In the genomic region with DNA sequence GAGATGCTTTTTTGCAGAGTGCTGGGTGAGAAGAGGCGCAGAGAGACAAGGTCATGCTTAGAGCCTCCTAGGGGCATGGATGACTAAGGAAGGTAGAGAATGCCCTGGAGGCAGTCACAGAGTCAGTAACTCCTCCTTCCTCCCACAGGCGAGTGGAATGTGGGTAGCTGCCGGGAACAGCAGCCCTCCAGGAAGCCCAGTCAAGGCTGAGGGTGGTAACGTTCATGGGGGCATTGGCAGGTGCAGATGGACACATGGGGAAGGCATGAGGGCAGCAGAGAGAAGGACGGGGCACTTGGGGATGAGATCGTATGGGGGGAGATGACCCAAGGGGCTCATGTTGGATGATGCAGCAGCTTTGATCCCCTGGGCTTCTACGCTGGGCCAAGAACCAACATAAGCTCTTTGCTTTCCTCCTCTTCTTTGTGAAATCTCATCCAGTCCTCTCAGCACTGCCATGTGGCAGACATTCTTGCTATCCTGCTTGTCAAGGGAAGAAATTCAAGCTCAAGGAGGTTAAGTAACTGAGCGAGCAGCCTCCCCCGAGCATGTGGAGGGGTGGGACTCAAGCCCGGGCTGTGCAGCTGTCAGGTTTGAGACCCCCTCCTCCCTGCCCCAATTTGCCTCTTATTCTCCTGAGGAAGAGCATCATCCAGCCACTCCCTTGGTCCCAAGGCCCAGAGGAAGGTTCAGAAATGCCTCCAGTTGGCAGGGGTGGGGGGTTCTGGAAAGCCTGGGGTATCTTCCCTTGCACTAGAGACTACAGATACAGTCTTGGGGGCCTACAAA, we compare ENCODE assay signal across 26 cellular contexts.
"Had no signal": no experiment of that assay in that cellular context is flagged by ENCODE, and none has a peak within 500 bp of the region (broad histone marks: within the 10 kb centered on the region; RNA-seq: fewer than 3 reads in every experiment).

No MANE protein-coding gene starts in this region.

- H3K9me3 ChIP-seq: stomach, suprapubic skin, testis, thoracic aorta, thyroid gland, tibial artery, transverse colon, upper lobe of left lung, upper lobe of right lung, uterus, vagina had no signal

- ATAC-seq: stimulated activated effector memory CD8-positive, alpha-beta T cell treated with anti-CD3 and anti-CD28 coated beads, Interleukin-12 subunit alpha, Interleukin-12 subunit beta, amount 100 ng/mL, for 72 hours; stimulated activated memory B cell treated with anti-CD40 and anti-IgM and Interleukin-4, amounts not matched to agents 10 μg/mL and 1 μg/mL and 100 μg/mL, for 72 hours; stimulated activated naive B cell treated with anti-CD40 and anti-IgM and Interleukin-4, amounts not matched to agents 10 μg/mL and 1 μg/mL and 100 μg/mL, for 72 hours; stimulated activated naive CD8-positive, alpha-beta T cell treated with anti-CD3 and anti-CD28 coated beads, Interleukin-15, amount 100 ng/mL, for 72 hours; stimulated activated naive CD8-positive, alpha-beta T cell treated with anti-CD3 and anti-CD28 coated beads, Interleukin-15, Interleukin-2, amounts not matched to agents 100 U/mL and 50 U/mL, for 24 hours; upper lobe of right lung had no signal

- H3K27ac ChIP-seq: stomach, suprapubic skin, testis, thoracic aorta, thyroid gland, tibial artery, tibial nerve, transverse colon, upper lobe of left lung, upper lobe of right lung, uterus, vagina had no signal

- H3K4me3 ChIP-seq: stomach, suprapubic skin, testis, thoracic aorta, thyroid gland, tibial artery, tibial nerve, transverse colon, upper lobe of left lung, upper lobe of right lung, uterus, vagina had no signal

- H3K27me3 ChIP-seq: suprapubic skin, testis, thyroid gland, tibial artery, tibial nerve, transverse colon, upper lobe of left lung, upper lobe of right lung, uterus, vagina had no signal

- DNase-seq: stimulated activated CD4-positive, alpha-beta T cell treated with anti-CD3 and anti-CD28 coated beads, Interleukin-2, amount 100 ng/mL, for 48 hours; stimulated activated CD4-positive, alpha-beta T cell treated with anti-CD3 and anti-CD28 coated beads, Interleukin-4, amount 100 ng/mL, for 1 hour; stimulated activated CD4-positive, alpha-beta T cell treated with anti-CD3 and anti-CD28 coated beads, Interleukin-4, amount 100 ng/mL, for 24 hours; stimulated activated CD4-positive, alpha-beta T cell treated with anti-CD3 and anti-CD28 coated beads, Interleukin-4, amount 100 ng/mL, for 4 hours; stimulated activated CD8-positive, alpha-beta memory T cell treated with anti-CD3 and anti-CD28 coated beads, Interleukin-4, amount 100 ng/mL, for 48 hours; stimulated activated naive B cell treated with anti-CD40 and anti-IgM and Interleukin-4, amounts not matched to agents 10 μg/mL and 1 μg/mL and 100 μg/mL, for 72 hours; stimulated activated naive CD4-positive, alpha-beta T cell; stimulated activated naive CD4-positive, alpha-beta T cell treated with Interleukin-2 at 50 U/mL for 16 hours; stimulated activated naive CD8-positive, alpha-beta T cell treated with anti-CD3 and anti-CD28 coated beads, Interleukin-15, amount 100 ng/mL, for 72 hours; stimulated activated naive CD8-positive, alpha-beta T cell treated with anti-CD3 and anti-CD28 coated beads, Interleukin-15, Interleukin-2, amounts not matched to agents 100 U/mL and 50 U/mL, for 24 hours; stomach; substantia nigra; testis; thyroid gland; tibial artery; transverse colon; trophoblast cell; upper lobe of left lung; upper lobe of right lung; uterus had no signal

- H3K36me3 ChIP-seq: stomach, suprapubic skin, thoracic aorta, thyroid gland, tibial artery, tibial nerve, transverse colon, upper lobe of left lung, upper lobe of right lung, uterus, vagina had no signal

- H3K4me1 ChIP-seq: stomach, suprapubic skin, testis, thyroid gland, tibial artery, tibial nerve, transverse colon, upper lobe of left lung, upper lobe of right lung, uterus, vagina had no signal
